30 cellular contexts compared by ENCODE assay signal in genomic region chr14:95213774-95214173, GRCh38.
"Had no signal": no experiment of that assay in that cellular context is flagged by ENCODE, and none has a peak within 500 bp of the region (broad histone marks: within the 10 kb centered on the region; RNA-seq: fewer than 3 reads in every experiment).

No MANE protein-coding gene starts in this region.

- H3K9me3 Mint-ChIP-seq: activated CD4-positive, alpha-beta T cell treated with anti-CD3 and anti-CD28 coated beads, Interleukin-2, amount 10 ng/mL, durations not matched to agents 24 days and 14 days; activated naive CD4-positive, alpha-beta T cell treated with anti-CD3 and anti-CD28 coated beads, Interleukin-2, amount 10 ng/mL, durations not matched to agents 7 days and 5 days; activated naive CD8-positive, alpha-beta T cell treated with anti-CD3 and anti-CD28 coated beads, Interleukin-2, amount 50 U/mL, for 24 hours; activated T-helper 17 cell treated with anti-CD3 and anti-CD28 coated beads, Interleukin-2, amount 50 U/mL, for 72 hours; brain; central memory CD8-positive, alpha-beta T cell had no signal

- FAIRE-seq: K562, TTC549 had no signal

- DNase-seq: activated B cell treated with CpG ODN at 0.5 μM for 24 hours; activated CD4-positive, alpha-beta T cell treated with anti-CD3 and anti-CD28 coated beads for 1 hour; activated CD4-positive, alpha-beta T cell treated with anti-CD3 and anti-CD28 coated beads, Interleukin-2, amount 10 ng/mL, durations not matched to agents 24 days and 14 days; activated CD4-positive, alpha-beta T cell treated with anti-CD3 and anti-CD28 coated beads, Interleukin-2, amount 50 U/mL, for 48 hours; activated CD8-positive, alpha-beta memory T cell treated with anti-CD3 and anti-CD28 coated beads for 24 hours; activated gamma-delta T cell; activated naive CD4-positive, alpha-beta T cell treated with anti-CD3 and anti-CD28 coated beads, Interleukin-2, amount 10 ng/mL, durations not matched to agents 7 days and 5 days; activated naive CD8-positive, alpha-beta T cell treated with anti-CD3 and anti-CD28 coated beads, Interleukin-2, amount 50 U/mL, for 24 hours; activated T-cell treated with anti-CD3 and anti-CD28 coated beads for 4 hours; activated T-cell treated with anti-CD3 and anti-CD28 coated beads, Interleukin-2, amount 50 U/mL, for 48 hours; amniotic stem cell; Karpas-422; MM.1S; NCI-H1105; NCI-H1436; NCI-H1694 treated with DMSO at 0.1 percent for 48 hours; NCI-H2029 treated with DMSO at 0.1 percent for 48 hours; NCI-H446; Peyer's patch; Right ventricle myocardium superior; SJCRH30; T-helper 2 cell; T1000 had no signal

- H3K36me3 ChIP-seq: ascending aorta, Peyer's patch had no signal

- H3K27ac ChIP-seq: ascending aorta, Peyer's patch, RWPE1, SJCRH30 had no signal

- ATAC-seq: activated naive CD8-positive, alpha-beta T cell treated with anti-CD3 and anti-CD28 coated beads, Interleukin-2, amount 50 U/mL, for 24 hours; activated T-helper 17 cell treated with anti-CD3 and anti-CD28 coated beads, Interleukin-2, amount 50 U/mL, for 72 hours; K562 had no signal

- H3K4me1 Mint-ChIP-seq: activated CD4-positive, alpha-beta T cell treated with anti-CD3 and anti-CD28 coated beads, Interleukin-2, amount 10 ng/mL, durations not matched to agents 24 days and 14 days; activated naive CD4-positive, alpha-beta T cell treated with anti-CD3 and anti-CD28 coated beads, Interleukin-2, amount 10 ng/mL, durations not matched to agents 7 days and 5 days; activated T-helper 17 cell treated with anti-CD3 and anti-CD28 coated beads, Interleukin-2, amount 50 U/mL, for 72 hours; central memory CD8-positive, alpha-beta T cell had no signal

- H3K4me3 ChIP-seq: ascending aorta, K562, Peyer's patch, SJCRH30 had no signal

- H3K4me3 Mint-ChIP-seq: activated B cell treated with CpG ODN at 0.5 μM for 24 hours; activated CD4-positive, alpha-beta T cell treated with anti-CD3 and anti-CD28 coated beads, Interleukin-2, amount 10 ng/mL, durations not matched to agents 24 days and 14 days; activated naive CD4-positive, alpha-beta T cell treated with anti-CD3 and anti-CD28 coated beads, Interleukin-2, amount 10 ng/mL, durations not matched to agents 7 days and 5 days; activated naive CD8-positive, alpha-beta T cell treated with anti-CD3 and anti-CD28 coated beads, Interleukin-2, amount 50 U/mL, for 24 hours; activated T-helper 17 cell treated with anti-CD3 and anti-CD28 coated beads, Interleukin-2, amount 50 U/mL, for 72 hours; brain; central memory CD8-positive, alpha-beta T cell had no signal

- H3K36me3 Mint-ChIP-seq: activated naive CD4-positive, alpha-beta T cell treated with anti-CD3 and anti-CD28 coated beads, Interleukin-2, amount 10 ng/mL, durations not matched to agents 7 days and 5 days; brain had no signal

- H3K27me3 Mint-ChIP-seq: activated B cell treated with CpG ODN at 0.5 μM for 24 hours; activated CD4-positive, alpha-beta T cell treated with anti-CD3 and anti-CD28 coated beads, Interleukin-2, amount 10 ng/mL, durations not matched to agents 24 days and 14 days; activated naive CD8-positive, alpha-beta T cell treated with anti-CD3 and anti-CD28 coated beads, Interleukin-2, amount 50 U/mL, for 24 hours; brain had no signal

- H3K4me1 ChIP-seq: ascending aorta, Peyer's patch had no signal

- H3K27ac Mint-ChIP-seq: activated B cell treated with CpG ODN at 0.5 μM for 24 hours; activated CD4-positive, alpha-beta T cell treated with anti-CD3 and anti-CD28 coated beads, Interleukin-2, amount 10 ng/mL, durations not matched to agents 24 days and 14 days; activated naive CD4-positive, alpha-beta T cell treated with anti-CD3 and anti-CD28 coated beads, Interleukin-2, amount 10 ng/mL, durations not matched to agents 7 days and 5 days; activated naive CD8-positive, alpha-beta T cell treated with anti-CD3 and anti-CD28 coated beads, Interleukin-2, amount 50 U/mL, for 24 hours; activated T-helper 17 cell treated with anti-CD3 and anti-CD28 coated beads, Interleukin-2, amount 50 U/mL, for 72 hours had no signal

- H3K27me3 ChIP-seq: ascending aorta, Peyer's patch, SJCRH30 had no signal

- H3K9me3 ChIP-seq: ascending aorta, Peyer's patch, SJCRH30 had no signal
